3 cellular contexts compared by ENCODE assay signal in the genomic region with DNA sequence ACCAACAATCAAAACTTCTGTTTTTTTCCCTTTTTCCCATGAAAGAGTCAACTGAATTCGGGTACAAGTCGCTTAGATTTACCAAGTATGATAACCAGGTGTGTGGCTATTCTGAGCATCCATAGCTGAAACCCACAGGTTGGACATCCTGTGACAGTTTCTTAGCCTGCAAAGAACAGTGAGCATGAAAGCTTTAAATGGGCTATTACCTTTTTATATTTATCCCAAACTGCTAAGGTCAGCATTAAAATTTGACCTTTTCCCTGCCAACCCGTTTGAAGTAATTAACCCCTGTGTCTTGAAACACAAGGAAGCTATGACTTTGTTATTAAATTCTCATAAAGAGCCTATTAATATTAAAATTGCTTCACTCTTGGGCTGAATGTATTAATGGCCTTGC.
TF ChIP-seq lines count a peak whose summit lies in the region.

No MANE protein-coding gene starts in this region.

TF ChIP-seq in A549, 52 proteins besides CTCF, POLR2A, EP300 and RAD21:
- peak; percentile 71 for TF ChIP-seq MAFK (IDR thresholded peaks at IDR 0.05; ENCODE audit: partially characterized antibody)
- TF ChIP-seq EHMT2 (IDR thresholded peaks at IDR 0.05; ENCODE audit: low read depth): no peak

TF ChIP-seq in IMR-90, 13 proteins besides CTCF, POLR2A, EP300 and RAD21:
- TF ChIP-seq BHLHE40 (IDR thresholded peaks at IDR 0.05; ENCODE audit: low read depth, low read length): no peak
- no peak for TF ChIP-seq RCOR1 (IDR thresholded peaks at IDR 0.05; ENCODE audit: insufficient replicate concordance, low read length)
- TF ChIP-seq, protein P1, sequence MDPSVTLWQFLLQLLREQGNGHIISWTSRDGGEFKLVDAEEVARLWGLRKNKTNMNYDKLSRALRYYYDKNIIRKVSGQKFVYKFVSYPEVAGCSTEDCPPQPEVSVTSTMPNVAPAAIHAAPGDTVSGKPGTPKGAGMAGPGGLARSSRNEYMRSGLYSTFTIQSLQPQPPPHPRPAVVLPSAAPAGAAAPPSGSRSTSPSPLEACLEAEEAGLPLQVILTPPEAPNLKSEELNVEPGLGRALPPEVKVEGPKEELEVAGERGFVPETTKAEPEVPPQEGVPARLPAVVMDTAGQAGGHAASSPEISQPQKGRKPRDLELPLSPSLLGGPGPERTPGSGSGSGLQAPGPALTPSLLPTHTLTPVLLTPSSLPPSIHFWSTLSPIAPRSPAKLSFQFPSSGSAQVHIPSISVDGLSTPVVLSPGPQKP (IDR thresholded peaks at IDR 0.05; ENCODE audit: borderline replicate concordance, low read depth, low read length): no peak
- TF ChIP-seq SMC3 (IDR thresholded peaks at IDR 0.05; ENCODE audit: low read depth, low read length): no peak
- peak; percentile 84 for TF ChIP-seq MAFK (IDR thresholded peaks at IDR 0.05; ENCODE audit: low read depth, low read length)
- no peak for TF ChIP-seq MAZ (IDR thresholded peaks at IDR 0.05; ENCODE audit: borderline replicate concordance, low read depth, low read length)
- no peak for TF ChIP-seq CHD1 (IDR thresholded peaks at IDR 0.05; ENCODE audit: low read depth, low read length)

TF ChIP-seq in H1, 55 proteins besides CTCF, POLR2A, EP300 and RAD21:
- TF ChIP-seq PHF8 (conservative IDR thresholded peaks at IDR 0.05; ENCODE audit: low read depth, low read length) (no peak), MAFK (IDR thresholded peaks at IDR 0.05; ENCODE audit: low read depth, low read length) (peak; percentile 49; the same call in 1 of the 2 replicates), JUN (IDR thresholded peaks at IDR 0.05; ENCODE audit: low read depth, low read length) (no peak)
- TF ChIP-seq, protein P2, sequence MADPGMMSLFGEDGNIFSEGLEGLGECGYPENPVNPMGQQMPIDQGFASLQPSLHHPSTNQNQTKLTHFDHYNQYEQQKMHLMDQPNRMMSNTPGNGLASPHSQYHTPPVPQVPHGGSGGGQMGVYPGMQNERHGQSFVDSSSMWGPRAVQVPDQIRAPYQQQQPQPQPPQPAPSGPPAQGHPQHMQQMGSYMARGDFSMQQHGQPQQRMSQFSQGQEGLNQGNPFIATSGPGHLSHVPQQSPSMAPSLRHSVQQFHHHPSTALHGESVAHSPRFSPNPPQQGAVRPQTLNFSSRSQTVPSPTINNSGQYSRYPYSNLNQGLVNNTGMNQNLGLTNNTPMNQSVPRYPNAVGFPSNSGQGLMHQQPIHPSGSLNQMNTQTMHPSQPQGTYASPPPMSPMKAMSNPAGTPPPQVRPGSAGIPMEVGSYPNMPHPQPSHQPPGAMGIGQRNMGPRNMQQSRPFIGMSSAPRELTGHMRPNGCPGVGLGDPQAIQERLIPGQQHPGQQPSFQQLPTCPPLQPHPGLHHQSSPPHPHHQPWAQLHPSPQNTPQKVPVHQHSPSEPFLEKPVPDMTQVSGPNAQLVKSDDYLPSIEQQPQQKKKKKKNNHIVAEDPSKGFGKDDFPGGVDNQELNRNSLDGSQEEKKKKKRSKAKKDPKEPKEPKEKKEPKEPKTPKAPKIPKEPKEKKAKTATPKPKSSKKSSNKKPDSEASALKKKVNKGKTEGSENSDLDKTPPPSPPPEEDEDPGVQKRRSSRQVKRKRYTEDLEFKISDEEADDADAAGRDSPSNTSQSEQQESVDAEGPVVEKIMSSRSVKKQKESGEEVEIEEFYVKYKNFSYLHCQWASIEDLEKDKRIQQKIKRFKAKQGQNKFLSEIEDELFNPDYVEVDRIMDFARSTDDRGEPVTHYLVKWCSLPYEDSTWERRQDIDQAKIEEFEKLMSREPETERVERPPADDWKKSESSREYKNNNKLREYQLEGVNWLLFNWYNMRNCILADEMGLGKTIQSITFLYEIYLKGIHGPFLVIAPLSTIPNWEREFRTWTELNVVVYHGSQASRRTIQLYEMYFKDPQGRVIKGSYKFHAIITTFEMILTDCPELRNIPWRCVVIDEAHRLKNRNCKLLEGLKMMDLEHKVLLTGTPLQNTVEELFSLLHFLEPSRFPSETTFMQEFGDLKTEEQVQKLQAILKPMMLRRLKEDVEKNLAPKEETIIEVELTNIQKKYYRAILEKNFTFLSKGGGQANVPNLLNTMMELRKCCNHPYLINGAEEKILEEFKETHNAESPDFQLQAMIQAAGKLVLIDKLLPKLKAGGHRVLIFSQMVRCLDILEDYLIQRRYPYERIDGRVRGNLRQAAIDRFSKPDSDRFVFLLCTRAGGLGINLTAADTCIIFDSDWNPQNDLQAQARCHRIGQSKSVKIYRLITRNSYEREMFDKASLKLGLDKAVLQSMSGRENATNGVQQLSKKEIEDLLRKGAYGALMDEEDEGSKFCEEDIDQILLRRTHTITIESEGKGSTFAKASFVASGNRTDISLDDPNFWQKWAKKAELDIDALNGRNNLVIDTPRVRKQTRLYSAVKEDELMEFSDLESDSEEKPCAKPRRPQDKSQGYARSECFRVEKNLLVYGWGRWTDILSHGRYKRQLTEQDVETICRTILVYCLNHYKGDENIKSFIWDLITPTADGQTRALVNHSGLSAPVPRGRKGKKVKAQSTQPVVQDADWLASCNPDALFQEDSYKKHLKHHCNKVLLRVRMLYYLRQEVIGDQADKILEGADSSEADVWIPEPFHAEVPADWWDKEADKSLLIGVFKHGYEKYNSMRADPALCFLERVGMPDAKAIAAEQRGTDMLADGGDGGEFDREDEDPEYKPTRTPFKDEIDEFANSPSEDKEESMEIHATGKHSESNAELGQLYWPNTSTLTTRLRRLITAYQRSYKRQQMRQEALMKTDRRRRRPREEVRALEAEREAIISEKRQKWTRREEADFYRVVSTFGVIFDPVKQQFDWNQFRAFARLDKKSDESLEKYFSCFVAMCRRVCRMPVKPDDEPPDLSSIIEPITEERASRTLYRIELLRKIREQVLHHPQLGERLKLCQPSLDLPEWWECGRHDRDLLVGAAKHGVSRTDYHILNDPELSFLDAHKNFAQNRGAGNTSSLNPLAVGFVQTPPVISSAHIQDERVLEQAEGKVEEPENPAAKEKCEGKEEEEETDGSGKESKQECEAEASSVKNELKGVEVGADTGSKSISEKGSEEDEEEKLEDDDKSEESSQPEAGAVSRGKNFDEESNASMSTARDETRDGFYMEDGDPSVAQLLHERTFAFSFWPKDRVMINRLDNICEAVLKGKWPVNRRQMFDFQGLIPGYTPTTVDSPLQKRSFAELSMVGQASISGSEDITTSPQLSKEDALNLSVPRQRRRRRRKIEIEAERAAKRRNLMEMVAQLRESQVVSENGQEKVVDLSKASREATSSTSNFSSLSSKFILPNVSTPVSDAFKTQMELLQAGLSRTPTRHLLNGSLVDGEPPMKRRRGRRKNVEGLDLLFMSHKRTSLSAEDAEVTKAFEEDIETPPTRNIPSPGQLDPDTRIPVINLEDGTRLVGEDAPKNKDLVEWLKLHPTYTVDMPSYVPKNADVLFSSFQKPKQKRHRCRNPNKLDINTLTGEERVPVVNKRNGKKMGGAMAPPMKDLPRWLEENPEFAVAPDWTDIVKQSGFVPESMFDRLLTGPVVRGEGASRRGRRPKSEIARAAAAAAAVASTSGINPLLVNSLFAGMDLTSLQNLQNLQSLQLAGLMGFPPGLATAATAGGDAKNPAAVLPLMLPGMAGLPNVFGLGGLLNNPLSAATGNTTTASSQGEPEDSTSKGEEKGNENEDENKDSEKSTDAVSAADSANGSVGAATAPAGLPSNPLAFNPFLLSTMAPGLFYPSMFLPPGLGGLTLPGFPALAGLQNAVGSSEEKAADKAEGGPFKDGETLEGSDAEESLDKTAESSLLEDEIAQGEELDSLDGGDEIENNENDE (IDR thresholded peaks at IDR 0.05; ENCODE audit: insufficient replicate concordance, low read length): no peak
